Comparison of ENCODE assay signal across 1 cellular context in genomic region chr3:5188419-5189405, GRCh38.
TF ChIP-seq lines count a peak whose summit lies in the region.

No MANE protein-coding gene starts in this region.

TF ChIP-seq in GM23338, 12 proteins besides CTCF, POLR2A, EP300 and RAD21 (continued from another document):
- TF ChIP-seq ZNF462 (CRISPR knock-in tag; IDR thresholded peaks at IDR 0.05) (no peak), ZNF331 (CRISPR knock-in tag; IDR thresholded peaks at IDR 0.05; ENCODE audit: low read depth) (no peak), ETS1 (IDR thresholded peaks at IDR 0.05) (no peak)
TF ChIP-seq in GM23338: peak in this region for 0.
